8 cellular contexts compared by ENCODE assay signal in the genomic region with DNA sequence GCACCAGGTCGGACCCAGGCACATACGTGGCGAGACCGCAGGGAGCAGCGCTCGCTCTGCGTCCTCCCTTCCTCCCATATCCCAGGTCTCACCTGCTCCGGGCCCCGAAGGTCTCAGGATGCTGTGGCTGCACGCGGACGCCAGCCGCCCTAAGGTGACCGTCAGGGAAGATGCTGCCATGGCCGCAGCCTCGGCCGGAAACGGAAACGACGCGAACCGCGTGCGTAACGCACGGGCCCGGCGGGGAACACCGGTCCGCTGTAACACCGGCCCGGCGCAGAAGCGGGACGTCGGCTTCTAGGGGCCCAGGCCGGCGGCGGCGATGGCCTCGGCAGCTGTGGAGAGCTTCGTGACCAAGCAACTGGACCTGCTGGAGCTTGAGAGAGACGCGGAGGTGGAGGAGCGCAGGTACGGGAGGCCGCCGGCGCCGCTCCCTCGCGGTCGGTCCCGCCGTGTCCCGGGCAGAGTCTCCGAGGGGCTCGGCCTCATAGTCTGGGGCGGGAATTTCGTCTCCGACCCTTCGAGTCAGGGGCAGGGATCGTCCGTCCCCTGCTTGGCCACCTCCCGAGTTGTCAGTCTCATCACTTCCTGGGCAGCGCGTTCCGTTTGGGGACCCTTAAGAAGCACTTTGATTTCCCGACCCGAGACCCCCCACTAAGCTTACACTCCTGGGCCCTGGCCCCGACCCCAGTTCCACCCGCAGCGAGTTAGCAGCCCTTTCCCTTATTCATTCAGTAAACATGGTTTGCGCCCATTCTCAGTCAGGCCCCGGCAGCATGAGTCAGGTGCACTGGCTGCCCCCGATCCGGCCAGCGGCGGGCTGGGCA. TPM values are rescaled to one million over a fixed set of nuclear protein-coding genes. Genes with fewer than 3 reads are reported as not detected.
DNase-seq lines count a peak whose midpoint lies in the region; ATAC-seq, FAIRE-seq and TF ChIP-seq lines count a peak whose summit lies in the region.

A gene (plus strand): TSS at position 261 of the 827 bp plus-strand sequence. CDS start 62 bp downstream, at position 323.
A gene (minus strand): TSS at position 202 of the 827 bp plus-strand sequence. CDS start 22 bp downstream, at position 180.

- H3K27me3 ChIP-seq in MG63 (no peaks in the 10 kb centered on the region), pancreas (no peaks in the 10 kb centered on the region), thyroid gland (no peaks in the 10 kb centered on the region)

- H3K27ac ChIP-seq in pancreas (peak within 1 kb of the TSS; percentile 55 to 74 (median 64)), thyroid gland (peak within 1 kb of the TSS; percentile 33 to 74 (median 70))

- DNase-seq in H4 (ENCODE audit: low spot score), result peak; percentile 74
- DNase-seq in MG63, result peak; percentile 83
- DNase-seq in SKM-1 treated with dmso at 0.1 percent for 144 hours (lab: John Stamatoyannopoulos, UW; ENCODE audit: unreplicated experiment), result peak; percentile 75
- DNase-seq in Right ventricle myocardium inferior (ENCODE audit: missing footprints), result peak; percentile 95
- peak; percentile 74 to 95 (median 85) for DNase-seq in pancreas
- DNase-seq in thyroid gland, result peak; percentile 80 to 83

- no peak for FAIRE-seq in pancreas (lab: Jason Lieb, UNC)

- peaks cover 43% of the 10 kb centered on the region for H3K4me1 Mint-ChIP-seq in activated naive CD8-positive, alpha-beta T cell (ENCODE audit: low read depth)

- no peaks in the 10 kb centered on the region for H3K27me3 Mint-ChIP-seq in activated naive CD8-positive, alpha-beta T cell

- TF ChIP-seq POLR2A in thyroid gland (IDR thresholded peaks at IDR 0.05), result peak in 1 of 2 donors; percentile 61

- H3K4me3 ChIP-seq in MG63, result peak within 1 kb of the TSS; percentile 76
- H3K4me3 ChIP-seq in pancreas, result peak within 1 kb of the TSS; percentile 86 to 91 (median 88)
- peak within 1 kb of the TSS; percentile 43 to 87 (median 82) for H3K4me3 ChIP-seq in thyroid gland (replicated peaks in 1 of 3)

- peaks cover 4% of the 10 kb centered on the region for H3K36me3 Mint-ChIP-seq in activated naive CD8-positive, alpha-beta T cell

- H3K9me3 Mint-ChIP-seq in activated naive CD8-positive, alpha-beta T cell (ENCODE audit: low read depth), result no peaks in the 10 kb centered on the region

- H3K36me3 ChIP-seq in ES-I3 (ENCODE audit: insufficient read depth, low read length) (peaks cover 11% of the 10 kb centered on the region), MG63 (peaks cover 27% of the 10 kb centered on the region), pancreas (peaks cover 0 to 11% (median 0%) of the 10 kb centered on the region in 3 donors), thyroid gland (peaks cover 6 to 19% of the 10 kb centered on the region in 2 donors)

- intact Hi-C loops in Right ventricle myocardium inferior (cut with DNase I), result loop anchor here (2.0 to 5.0 kb wide), 2 partner anchors 65 to 138 kb away; no protein-coding TSS in a partner anchor
- intact Hi-C loops in pancreas (cut with DNase I), result no loop called here
- intact Hi-C loops in thyroid gland (cut with DNase I), result no loop called here

- peak within 1 kb of the TSS; percentile 96 for H3K27ac Mint-ChIP-seq in activated naive CD8-positive, alpha-beta T cell

- H3K9ac ChIP-seq in ES-I3 (ENCODE audit: low read depth, low read length), result peak within 1 kb of the TSS; percentile 92

- peaks cover 4% of the 10 kb centered on the region for H3K4me1 ChIP-seq in ES-I3 (ENCODE audit: insufficient read depth, low read length)
- peaks cover 6 to 16% (median 8%) of the 10 kb centered on the region in 3 donors for H3K4me1 ChIP-seq in pancreas
- peaks cover 20 to 21% of the 10 kb centered on the region in 2 donors for H3K4me1 ChIP-seq in thyroid gland

- peak within 1 kb of the TSS; percentile 99 for H3K4me3 Mint-ChIP-seq in activated naive CD8-positive, alpha-beta T cell

- no peaks in the 10 kb centered on the region for H3K9me3 ChIP-seq in ES-I3 (ENCODE audit: control insufficient read depth, insufficient read depth, low read length)
- no peaks in the 10 kb centered on the region for H3K9me3 ChIP-seq in MG63
- H3K9me3 ChIP-seq in pancreas, result no peaks in the 10 kb centered on the region
- H3K9me3 ChIP-seq in thyroid gland, result no peaks in the 10 kb centered on the region

- 0% methylated on average over 68 to 79 of the region's 79 CpGs for WGBS in pancreas, 2 donors
- WGBS in thyroid gland, 2 donors, result 0 to 1% methylated on average over 31 to 60 of the region's 79 CpGs

- ATAC-seq in Right ventricle myocardium inferior (peak; percentile 96), pancreas (peak; percentile 98 to 100 (median 100))

- TF ChIP-seq CTCF in pancreas (IDR thresholded peaks at IDR 0.05) (no peak), thyroid gland (IDR thresholded peaks at IDR 0.05) (peak in 1 of 6 experiments; percentile 10)

RNA-seq across cellular contexts. Expression of the first gene that starts in this region (rescaled TPM):
- total RNA-seq in H4 (2014; rRNA removed; shearing (Covaris generic)), result 3.3 and 5.3 TPM in 2 replicates
- 7.8 and 15.6 TPM in 2 replicates for total RNA-seq in MG63 (2014; rRNA removed; shearing (Covaris generic); ENCODE audit: low replicate concordance)
- total RNA-seq in Right ventricle myocardium inferior (13.8 TPM), pancreas (10 to 100 TPM in 3 of 6 donors, 1 to 10 TPM in 3; 8.5 to 13.3 (median 10.7) TPM), thyroid gland (10 to 100 TPM; 10.2 to 18.4 (median 11.7) TPM)
- polyA plus RNA-seq in pancreas, result 10 to 100 TPM; 33.0 to 41.3 TPM

RNA-seq across cellular contexts. Expression of the second gene that starts in this region (rescaled TPM):
- 110 and 148 TPM in 2 replicates for total RNA-seq in H4 (2014; rRNA removed; shearing (Covaris generic))
- 83.1 and 138 TPM in 2 replicates for total RNA-seq in MG63 (2014; rRNA removed; shearing (Covaris generic); ENCODE audit: low replicate concordance)
- total RNA-seq in Right ventricle myocardium inferior (120 TPM), pancreas (10 to 100 TPM; 17.9 to 28.1 (median 23.6) TPM), thyroid gland (10 to 100 TPM; 24.0 to 86.6 (median 65.6) TPM)
- 10 to 100 TPM; 38.1 to 42.1 TPM for polyA plus RNA-seq in pancreas

Comparison
In these comparisons a context has a peak if more than half of its experiments do, and no peak if none do; other contexts are left out.
1. Peak in every context shown above with its lines: DNase-seq, ATAC-seq, H3K4me3 ChIP-seq and H3K27ac ChIP-seq.